ENCODE assay signal across 8 cellular contexts in the genomic region with DNA sequence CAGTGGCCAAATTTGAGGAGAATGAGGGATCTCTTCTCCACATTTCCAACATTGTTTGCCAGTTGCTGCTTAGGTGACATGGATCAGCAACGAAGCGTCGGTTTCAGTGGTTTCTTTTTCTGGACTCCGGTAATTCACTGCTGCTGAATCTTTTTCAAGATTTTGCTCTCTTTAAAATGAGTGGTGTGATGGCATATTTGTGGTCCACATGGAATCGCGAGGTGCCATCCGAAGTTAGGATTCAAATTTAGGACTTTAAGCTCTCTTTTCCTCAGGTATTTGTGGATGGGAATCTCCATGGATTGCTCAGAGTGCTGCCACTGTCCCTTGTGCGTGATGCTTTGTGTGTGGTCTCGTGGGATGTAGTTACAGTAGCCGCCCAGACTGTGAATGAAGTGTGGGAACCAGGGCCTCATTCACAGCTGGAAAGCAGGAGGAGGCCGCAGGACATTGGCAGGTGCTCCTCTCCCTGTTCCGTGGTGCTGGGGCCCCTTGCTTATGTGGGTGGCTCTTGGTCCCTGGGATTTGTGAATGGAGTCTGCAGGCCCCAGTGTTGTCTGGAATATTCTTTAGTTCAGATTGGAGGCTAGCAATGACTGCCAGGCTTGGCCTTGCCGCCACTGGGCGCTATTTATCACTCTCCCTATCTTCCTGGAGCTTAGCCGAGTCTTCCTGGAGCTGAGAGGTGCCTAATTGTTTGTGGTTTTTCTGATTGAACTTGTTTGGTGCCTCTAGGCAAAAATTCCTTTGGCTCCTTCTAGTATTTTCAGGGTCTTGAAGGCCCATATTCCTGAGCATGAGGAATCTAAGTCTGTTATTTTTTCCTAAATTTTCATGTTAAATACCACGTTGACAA. TPM values are rescaled to one million over a fixed set of nuclear protein-coding genes. Genes with fewer than 3 reads are reported as not detected.
DNase-seq lines count a peak whose midpoint lies in the region; ATAC-seq and TF ChIP-seq lines count a peak whose summit lies in the region.

No MANE protein-coding gene starts in this region.

- no peak for ATAC-seq in lower lobe of right lung
- no peak for ATAC-seq in HG03159 (IDR thresholded peaks at IDR 0.05; ENCODE audit: unreplicated experiment)
- ATAC-seq in HG03045 (IDR thresholded peaks at IDR 0.05; ENCODE audit: unreplicated experiment), result no peak

- H3K36me3 ChIP-seq in lower lobe of right lung, result peaks cover 13% of the 10 kb centered on the region
- H3K36me3 ChIP-seq in tibial artery, result no peaks in the 10 kb centered on the region

- H3K9me3 Mint-ChIP-seq in MCF 10A (ENCODE audit: unreplicated experiment), result no peaks in the 10 kb centered on the region

- peak; percentile 66 for DNase-seq in activated effector memory CD4-positive, alpha-beta T cell treated with anti-CD3 and anti-CD28 coated beads, Interleukin-2, amount 50 U/mL, for 16 hours
- no peak for DNase-seq in activated effector memory CD4-positive, alpha-beta T cell treated with Interleukin-2 at 50 U/mL for 16 hours
- DNase-seq in NCI-H226, result peak; percentile 25
- DNase-seq in MCF 10A (ENCODE audit: unreplicated experiment), result peak; percentile 29
- no peak for DNase-seq in lower lobe of right lung
- DNase-seq in tibial artery, result no peak

- TF ChIP-seq CTCF in MCF 10A (IDR thresholded peaks at IDR 0.05; ENCODE audit: unreplicated experiment) (no peak), lower lobe of right lung (IDR thresholded peaks at IDR 0.05) (no peak), tibial artery (IDR thresholded peaks at IDR 0.05) (no peak)

- peak overlapping the region; percentile 77 for H3K4me3 Mint-ChIP-seq in MCF 10A (ENCODE audit: unreplicated experiment)

- H3K9me3 ChIP-seq in lower lobe of right lung (no peaks in the 10 kb centered on the region), tibial artery (no peaks in the 10 kb centered on the region)

- no TSS peak for BruUV-seq in MCF 10A (replicated peaks; lab: Mats Ljungman, UMichigan)

- intact Hi-C loops in MCF 10A (cut with micrococcal nuclease) (no loop called here), lower lobe of right lung (cut with DNase I) (no loop called here), tibial artery (cut with DNase I; ENCODE audit: low total_unique reads) (no loop called here)

- H3K36me3 Mint-ChIP-seq in MCF 10A (ENCODE audit: insufficient read depth, unreplicated experiment), result peaks cover 48% of the 10 kb centered on the region

- H3K27ac Mint-ChIP-seq in MCF 10A (ENCODE audit: low read depth, unreplicated experiment), result peak overlapping the region; percentile 98

- CTCF ChIA-PET in MCF 10A (lab: Yijun Ruan, JAX), result interaction anchor here (0.8 to 1.9 kb wide), 5 partner anchors 16 to 281 kb away, joined by 3 to 9 read pairs (median 3); no protein-coding TSS in a partner anchor

- H3K4me3 ChIP-seq in lower lobe of right lung (peak overlapping the region; percentile 77), tibial artery (peak overlapping the region; percentile 98 to 100)

- H3K27ac ChIP-seq in lower lobe of right lung, result peak overlapping the region; percentile 98
- H3K27ac ChIP-seq in tibial artery, result peak overlapping the region; percentile 98

- H3K4me1 Mint-ChIP-seq in MCF 10A (ENCODE audit: insufficient read depth, unreplicated experiment), result peaks cover 18% of the 10 kb centered on the region

- H3K4me1 ChIP-seq in lower lobe of right lung (peaks cover 64% of the 10 kb centered on the region), tibial artery (peaks cover 0 to 65% (median 23%) of the 10 kb centered on the region in 4 donors)

- no peaks in the 10 kb centered on the region for H3K27me3 Mint-ChIP-seq in MCF 10A (ENCODE audit: insufficient read depth, unreplicated experiment)

- H3K27me3 ChIP-seq in lower lobe of right lung (ENCODE audit: low read depth), result no peaks in the 10 kb centered on the region
- no peaks in the 10 kb centered on the region for H3K27me3 ChIP-seq in tibial artery

- POLR2A ChIA-PET in MCF 10A (lab: Yijun Ruan, JAX), result interaction anchor here (0.6 to 1.7 kb wide), 16 partner anchors 11 to 430 kb away, joined by 3 to 9 read pairs (median 4); a partner anchor contains a TSS

RNA-seq across cellular contexts. Expression of a gene that starts 1.5 kb away (rescaled TPM):
- total RNA-seq in MCF 10A (2022) (278 and 297 TPM in 2 replicates), lower lobe of right lung (175 TPM)

RNA-seq across cellular contexts. Expression of a gene that starts 30.3 kb away (rescaled TPM):
- total RNA-seq in MCF 10A (2022), result 6.2 and 10.6 TPM in 2 replicates
- 256 TPM for total RNA-seq in lower lobe of right lung

RNA-seq across cellular contexts. Expression of a gene that starts 45.6 kb away (rescaled TPM):
- total RNA-seq in MCF 10A (2022) (57.5 and 71.3 TPM in 2 replicates), lower lobe of right lung (29.7 TPM)

Comparison
In these comparisons a context has a peak if more than half of its experiments do, and no peak if none do; other contexts are left out.
1. DNase-seq: peak in activated effector memory CD4-positive, alpha-beta T cell treated with anti-CD3 and anti-CD28 coated beads, Interleukin-2, amount 50 U/mL, for 16 hours (single experiment), NCI-H226 (single experiment) and MCF 10A (single experiment); none in activated effector memory CD4-positive, alpha-beta T cell treated with Interleukin-2 at 50 U/mL for 16 hours (single experiment), lower lobe of right lung (single experiment) and tibial artery (0 of 2).
2. RNA of a gene that starts 30.3 kb away (total RNA-seq): 256 TPM in lower lobe of right lung (single experiment); 6.2 to 10.6 TPM in MCF 10A; every median in the first group is over 10 times any median in the second.